8 cellular contexts compared by ENCODE assay signal in genomic region chr12:645563-646071, GRCh38. TPM values are rescaled to one million over a fixed set of nuclear protein-coding genes. Genes with fewer than 3 reads are reported as not detected.
DNase-seq lines count a peak whose midpoint lies in the region; ATAC-seq, FAIRE-seq and TF ChIP-seq lines count a peak whose summit lies in the region.

No MANE protein-coding gene starts in this region.

- no peak overlapping the region for H4K8ac ChIP-seq in trophoblast cell (ENCODE audit: low read depth, low read length)

- H3K4me2 ChIP-seq in trophoblast cell (ENCODE audit: low read length), result no peak overlapping the region

- H3K9ac ChIP-seq in trophoblast cell (ENCODE audit: low read length), result no peak overlapping the region

- H3K79me2 ChIP-seq in trophoblast cell (ENCODE audit: control insufficient read depth, insufficient read depth, low read length, poor library complexity), result peaks cover 5% of the 10 kb centered on the region

- ATAC-seq in CD4-positive, alpha-beta T cell (ENCODE audit: poor library complexity), result no peak
- no peak for ATAC-seq in T-helper 17 cell

- no peaks in the 10 kb centered on the region for H3K27me3 Mint-ChIP-seq in CD4-positive, alpha-beta T cell
- no peaks in the 10 kb centered on the region for H3K27me3 Mint-ChIP-seq in T-helper 17 cell

- DNase-seq in CD4-positive, alpha-beta T cell, result no peak
- no peak for DNase-seq in T-helper 17 cell
- peak in 39 of 42 donors; percentile 26 to 89 (median 66) for DNase-seq in head of caudate nucleus
- DNase-seq in trophoblast cell, result peak in 1 of 2 donors; percentile 28
- no peak for DNase-seq in GM19239 (ENCODE audit: insufficient read length, low spot score)
- no peak for DNase-seq in WERI-Rb-1
- DNase-seq in NCI-H524 treated with DMSO at 0.1 percent for 48 hours (lab: John Stamatoyannopoulos, UW), result no peak
- no peak for DNase-seq in DMS114 treated with DMSO at 0.1 percent for 48 hours (lab: John Stamatoyannopoulos, UW; ENCODE audit: unreplicated experiment)

- no peak overlapping the region for H2BK12ac ChIP-seq in trophoblast cell (ENCODE audit: low read length)

- H3K18ac ChIP-seq in trophoblast cell (ENCODE audit: low read length), result no peak overlapping the region

- H3K4me3 ChIP-seq in trophoblast cell (ENCODE audit: low read depth, low read length), result no peak overlapping the region
- no peak overlapping the region for H3K4me3 ChIP-seq in WERI-Rb-1 (ENCODE audit: low read depth, low read length)

- no peak overlapping the region for H3K27ac ChIP-seq in CD4-positive, alpha-beta T cell (ENCODE audit: low read depth, low read length)
- no peak overlapping the region for H3K27ac ChIP-seq in trophoblast cell (ENCODE audit: low read depth, low read length)
- no peak overlapping the region for H3K27ac ChIP-seq in WERI-Rb-1

- no peak overlapping the region for H2BK120ac ChIP-seq in trophoblast cell (ENCODE audit: insufficient read depth, low read length, poor library complexity)

- POLR2A ChIA-PET in CD4-positive, alpha-beta T cell (lab: Charles Lee), result interaction anchor here (1.5 to 3.0 kb wide), 3 partner anchors 15 to 106 kb away, joined by 5 to 11 read pairs (median 5); partner anchors contain the start of gene WNK1

- FAIRE-seq in GM19239 (lab: Jason Lieb, UNC), result no peak

- H3K4me1 ChIP-seq in trophoblast cell (ENCODE audit: control insufficient read depth in 1 of 2, insufficient read depth in 2 of 2, low read length in 2 of 2), result peaks cover 12 to 26% of the 10 kb centered on the region in 2 experiments

- WGBS in trophoblast cell (ENCODE audit: extremely low coverage, insufficient coverage, insufficient read length), result no CpG with 5 or more reads among the region's 8 CpGs

- H3K4me3 Mint-ChIP-seq in CD4-positive, alpha-beta T cell, result no peak overlapping the region
- no peak overlapping the region for H3K4me3 Mint-ChIP-seq in T-helper 17 cell

- H3K27me3 ChIP-seq in CD4-positive, alpha-beta T cell (ENCODE audit: control insufficient read depth, insufficient read depth, low read length), result no peaks in the 10 kb centered on the region
- H3K27me3 ChIP-seq in trophoblast cell (ENCODE audit: insufficient read depth, low read length), result no peaks in the 10 kb centered on the region
- H3K27me3 ChIP-seq in WERI-Rb-1 (ENCODE audit: insufficient read depth, low read depth, severe bottlenecking), result no peaks in the 10 kb centered on the region

- no peak overlapping the region for H3K14ac ChIP-seq in trophoblast cell (ENCODE audit: low read length)

- peak overlapping the region; percentile 67 for H4K91ac ChIP-seq in trophoblast cell (ENCODE audit: low read depth, low read length)

- H3K4me1 Mint-ChIP-seq in CD4-positive, alpha-beta T cell (ENCODE audit: low read depth), result peaks cover 44% of the 10 kb centered on the region
- peaks cover 16% of the 10 kb centered on the region for H3K4me1 Mint-ChIP-seq in T-helper 17 cell

- H3K36me3 ChIP-seq in trophoblast cell (ENCODE audit: control insufficient read depth in 1 of 2, insufficient read depth in 2 of 2, low read length in 2 of 2) (no peaks in the 10 kb centered on the region), WERI-Rb-1 (no peaks in the 10 kb centered on the region)

- no peak overlapping the region for H2BK5ac ChIP-seq in trophoblast cell (ENCODE audit: low read depth, low read length, poor library complexity)

- peak overlapping the region; percentile 40 for H2AFZ ChIP-seq in trophoblast cell (ENCODE audit: insufficient read depth, low read length, poor library complexity)

- H2AK5ac ChIP-seq in trophoblast cell (ENCODE audit: low read length), result no peak overlapping the region

- H3K9me3 ChIP-seq in CD4-positive, alpha-beta T cell (ENCODE audit: control insufficient read depth, low read length), result no peaks in the 10 kb centered on the region
- no peaks in the 10 kb centered on the region for H3K9me3 ChIP-seq in T-helper 17 cell (ENCODE audit: control insufficient read depth, low read length, poor library complexity, severe bottlenecking)
- peaks cover 3% of the 10 kb centered on the region for H3K9me3 ChIP-seq in trophoblast cell (ENCODE audit: insufficient read depth, low read depth, low read length)
- H3K9me3 ChIP-seq in WERI-Rb-1 (ENCODE audit: severe bottlenecking), result peaks cover 3% of the 10 kb centered on the region

- intact Hi-C loops in CD4-positive, alpha-beta T cell (cut with DNase I, micrococcal nuclease), result loop anchor here (2.0 to 10.0 kb wide), 3 partner anchors 25 to 299 kb away; partner anchors contain the start of gene RAD52 (in 1 of the 2)
- intact Hi-C loops in head of caudate nucleus (cut with DNase I), result loop anchor here (10.0 kb wide), 1 partner anchor 309 kb away; no protein-coding TSS in a partner anchor

- H3K36me3 Mint-ChIP-seq in CD4-positive, alpha-beta T cell (ENCODE audit: low read depth), result no peaks in the 10 kb centered on the region
- H3K36me3 Mint-ChIP-seq in T-helper 17 cell (ENCODE audit: low read depth), result peaks cover 2% of the 10 kb centered on the region

- H3K9me3 Mint-ChIP-seq in CD4-positive, alpha-beta T cell, result no peaks in the 10 kb centered on the region

- no peak overlapping the region for H3K4ac ChIP-seq in trophoblast cell (ENCODE audit: low read depth, low read length)

- peak overlapping the region; percentile 93 for H3K27ac Mint-ChIP-seq in CD4-positive, alpha-beta T cell
- peak overlapping the region; percentile 94 for H3K27ac Mint-ChIP-seq in T-helper 17 cell

- CTCF ChIA-PET in CD4-positive, alpha-beta T cell (lab: Charles Lee), result interaction anchor here (1.1 kb wide), 2 partner anchors 20 to 105 kb away, joined by 3 read pairs; no protein-coding TSS in a partner anchor

- no peak overlapping the region for H4K12ac ChIP-seq in trophoblast cell (ENCODE audit: low read depth, low read length)

- no peak for TF ChIP-seq CTCF in CD4-positive, alpha-beta T cell (IDR thresholded peaks at IDR 0.05)
- no peak for TF ChIP-seq CTCF in WERI-Rb-1 (IDR thresholded peaks at IDR 0.05; ENCODE audit: low read depth, low read length)

- no peak overlapping the region for H3K23ac ChIP-seq in trophoblast cell (ENCODE audit: low read length)

- H3K79me1 ChIP-seq in trophoblast cell (ENCODE audit: low read length), result peaks cover 25% of the 10 kb centered on the region

RNA-seq across cellular contexts. Expression of gene NINJ2, which starts 17.6 kb away (rescaled TPM):
- 1 to 10 TPM; 1.1 to 3.4 TPM for total RNA-seq in CD4-positive, alpha-beta T cell
- 1 to 10 TPM; 6.1 to 6.3 TPM for total RNA-seq in T-helper 17 cell
- 0.12 and 0.21 TPM in 2 replicates for polyA plus RNA-seq in trophoblast cell (2013)

Comparison
In these comparisons a context has a peak if more than half of its experiments do, and no peak if none do; other contexts are left out.
1. DNase-seq: peak in head of caudate nucleus (39 of 42); none in CD4-positive, alpha-beta T cell (0 of 10), T-helper 17 cell (0 of 3), GM19239 (single experiment), WERI-Rb-1 (single experiment), NCI-H524 treated with DMSO at 0.1 percent for 48 hours (single experiment) and DMS114 treated with DMSO at 0.1 percent for 48 hours (single experiment).